In genomic region chr10:97081621-97082235, GRCh38 we compare ENCODE assay signal across 1 cellular context.
TF ChIP-seq lines count a peak whose summit lies in the region.

No MANE protein-coding gene starts in this region.

TF ChIP-seq in GM12878, 131 proteins besides CTCF, POLR2A, EP300 and RAD21 (continued from another document):
- TF ChIP-seq REST (IDR thresholded peaks at IDR 0.05; ENCODE audit: low read depth, low read length): peak; percentile 100
- TF ChIP-seq TCF7 (IDR thresholded peaks at IDR 0.05; ENCODE audit: borderline replicate concordance): peak; percentile 24; the same call in 1 of the 2 replicates
- TF ChIP-seq BMI1 (IDR thresholded peaks at IDR 0.05; ENCODE audit: borderline replicate concordance): no peak
- TF ChIP-seq PAX8 (IDR thresholded peaks at IDR 0.05): no peak
- TF ChIP-seq ATF2 (IDR thresholded peaks at IDR 0.05; ENCODE audit: low read length): no peak
- no peak for TF ChIP-seq PRDM15 (CRISPR knock-in tag; IDR thresholded peaks at IDR 0.05)
- TF ChIP-seq SUZ12 (IDR thresholded peaks at IDR 0.05; ENCODE audit: unreplicated experiment): no peak
- no peak for TF ChIP-seq BACH1 (IDR thresholded peaks at IDR 0.05; ENCODE audit: borderline replicate concordance)
- no peak for TF ChIP-seq ASH2L (IDR thresholded peaks at IDR 0.05; ENCODE audit: borderline replicate concordance, low read depth)
- TF ChIP-seq NFYA (IDR thresholded peaks at IDR 0.05; ENCODE audit: borderline replicate concordance, low read depth, low read length): no peak
- TF ChIP-seq SMARCA5 (IDR thresholded peaks at IDR 0.05): no peak
- TF ChIP-seq NR2C1 (IDR thresholded peaks at IDR 0.05): no peak
- TF ChIP-seq HDAC2 (IDR thresholded peaks at IDR 0.05): no peak
- TF ChIP-seq POU2F2 (IDR thresholded peaks at IDR 0.05; ENCODE audit: borderline replicate concordance, low read depth, low read length): 0 out of 3 replicates have a peak, but pooled peaks have one; percentile 12
- TF ChIP-seq ZNF207 (IDR thresholded peaks at IDR 0.05; ENCODE audit: borderline replicate concordance): no peak
- TF ChIP-seq, protein P1, sequence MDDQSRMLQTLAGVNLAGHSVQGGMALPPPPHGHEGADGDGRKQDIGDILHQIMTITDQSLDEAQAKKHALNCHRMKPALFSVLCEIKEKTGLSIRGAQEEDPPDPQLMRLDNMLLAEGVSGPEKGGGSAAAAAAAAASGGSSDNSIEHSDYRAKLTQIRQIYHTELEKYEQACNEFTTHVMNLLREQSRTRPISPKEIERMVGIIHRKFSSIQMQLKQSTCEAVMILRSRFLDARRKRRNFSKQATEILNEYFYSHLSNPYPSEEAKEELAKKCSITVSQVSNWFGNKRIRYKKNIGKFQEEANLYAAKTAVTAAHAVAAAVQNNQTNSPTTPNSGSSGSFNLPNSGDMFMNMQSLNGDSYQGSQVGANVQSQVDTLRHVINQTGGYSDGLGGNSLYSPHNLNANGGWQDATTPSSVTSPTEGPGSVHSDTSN (IDR thresholded peaks at IDR 0.05; ENCODE audit: insufficient replicate concordance, low read depth, low read length): no peak
- TF ChIP-seq CBFB (IDR thresholded peaks at IDR 0.05; ENCODE audit: low read depth): no peak
- no peak for TF ChIP-seq EZH2 (IDR thresholded peaks at IDR 0.05; ENCODE audit: borderline replicate concordance, control insufficient read depth, low read depth, low read length)
- no peak for TF ChIP-seq CREM (IDR thresholded peaks at IDR 0.05; ENCODE audit: low read depth)
- TF ChIP-seq TCF12 (IDR thresholded peaks at IDR 0.05; ENCODE audit: low read depth, low read length): 0 out of 2 replicates have a peak, but pooled peaks have one; percentile 39
- no peak for TF ChIP-seq SMAD1 (IDR thresholded peaks at IDR 0.05; ENCODE audit: low read depth, partially characterized antibody)
- no peak for TF ChIP-seq MEF2B (IDR thresholded peaks at IDR 0.05; ENCODE audit: partially characterized antibody, poor library complexity, severe bottlenecking)
- no peak for TF ChIP-seq TCF3 (IDR thresholded peaks at IDR 0.05; ENCODE audit: borderline replicate concordance, insufficient read depth, low read depth, low read length)
- TF ChIP-seq, protein P2, sequence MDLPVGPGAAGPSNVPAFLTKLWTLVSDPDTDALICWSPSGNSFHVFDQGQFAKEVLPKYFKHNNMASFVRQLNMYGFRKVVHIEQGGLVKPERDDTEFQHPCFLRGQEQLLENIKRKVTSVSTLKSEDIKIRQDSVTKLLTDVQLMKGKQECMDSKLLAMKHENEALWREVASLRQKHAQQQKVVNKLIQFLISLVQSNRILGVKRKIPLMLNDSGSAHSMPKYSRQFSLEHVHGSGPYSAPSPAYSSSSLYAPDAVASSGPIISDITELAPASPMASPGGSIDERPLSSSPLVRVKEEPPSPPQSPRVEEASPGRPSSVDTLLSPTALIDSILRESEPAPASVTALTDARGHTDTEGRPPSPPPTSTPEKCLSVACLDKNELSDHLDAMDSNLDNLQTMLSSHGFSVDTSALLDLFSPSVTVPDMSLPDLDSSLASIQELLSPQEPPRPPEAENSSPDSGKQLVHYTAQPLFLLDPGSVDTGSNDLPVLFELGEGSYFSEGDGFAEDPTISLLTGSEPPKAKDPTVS (IDR thresholded peaks at IDR 0.05; ENCODE audit: low read depth, low read length): no peak
- TF ChIP-seq MEF2A (IDR thresholded peaks at IDR 0.05; ENCODE audit: insufficient read depth, low read depth, low read length): no peak
- no peak for TF ChIP-seq BHLHE40 (IDR thresholded peaks at IDR 0.05; ENCODE audit: borderline replicate concordance in 1 of 2, low read depth in 2 of 2, low read length in 1 of 2)
- TF ChIP-seq NRF1 (conservative IDR thresholded peaks at IDR 0.05; ENCODE audit: low read depth, low read length): no peak
- no peak for TF ChIP-seq POLR2AphosphoS5 (IDR thresholded peaks at IDR 0.05; ENCODE audit: low read length)
- no peak for TF ChIP-seq EED (IDR thresholded peaks at IDR 0.05; ENCODE audit: low read depth)
- TF ChIP-seq RFX5 (IDR thresholded peaks at IDR 0.05; ENCODE audit: low read depth, low read length): no peak
- no peak for TF ChIP-seq WRNIP1 (IDR thresholded peaks at IDR 0.05; ENCODE audit: borderline replicate concordance, low read depth, low read length)
- no peak for TF ChIP-seq ZBTB33 (IDR thresholded peaks at IDR 0.05)
- TF ChIP-seq RCOR1 (conservative IDR thresholded peaks at IDR 0.05; ENCODE audit: low read depth, low read length): peak; percentile 86; the same call in 1 of the 2 replicates
- no peak for TF ChIP-seq SUPT20H (IDR thresholded peaks at IDR 0.05; ENCODE audit: borderline replicate concordance, control insufficient read depth, low read depth, low read length)
- no peak for TF ChIP-seq SREBF1 (IDR thresholded peaks at IDR 0.05; ENCODE audit: low read length)
- TF ChIP-seq ATF3 (IDR thresholded peaks at IDR 0.05; ENCODE audit: borderline replicate concordance, extremely low read depth, low read depth, low read length): no peak
- TF ChIP-seq, protein P3, sequence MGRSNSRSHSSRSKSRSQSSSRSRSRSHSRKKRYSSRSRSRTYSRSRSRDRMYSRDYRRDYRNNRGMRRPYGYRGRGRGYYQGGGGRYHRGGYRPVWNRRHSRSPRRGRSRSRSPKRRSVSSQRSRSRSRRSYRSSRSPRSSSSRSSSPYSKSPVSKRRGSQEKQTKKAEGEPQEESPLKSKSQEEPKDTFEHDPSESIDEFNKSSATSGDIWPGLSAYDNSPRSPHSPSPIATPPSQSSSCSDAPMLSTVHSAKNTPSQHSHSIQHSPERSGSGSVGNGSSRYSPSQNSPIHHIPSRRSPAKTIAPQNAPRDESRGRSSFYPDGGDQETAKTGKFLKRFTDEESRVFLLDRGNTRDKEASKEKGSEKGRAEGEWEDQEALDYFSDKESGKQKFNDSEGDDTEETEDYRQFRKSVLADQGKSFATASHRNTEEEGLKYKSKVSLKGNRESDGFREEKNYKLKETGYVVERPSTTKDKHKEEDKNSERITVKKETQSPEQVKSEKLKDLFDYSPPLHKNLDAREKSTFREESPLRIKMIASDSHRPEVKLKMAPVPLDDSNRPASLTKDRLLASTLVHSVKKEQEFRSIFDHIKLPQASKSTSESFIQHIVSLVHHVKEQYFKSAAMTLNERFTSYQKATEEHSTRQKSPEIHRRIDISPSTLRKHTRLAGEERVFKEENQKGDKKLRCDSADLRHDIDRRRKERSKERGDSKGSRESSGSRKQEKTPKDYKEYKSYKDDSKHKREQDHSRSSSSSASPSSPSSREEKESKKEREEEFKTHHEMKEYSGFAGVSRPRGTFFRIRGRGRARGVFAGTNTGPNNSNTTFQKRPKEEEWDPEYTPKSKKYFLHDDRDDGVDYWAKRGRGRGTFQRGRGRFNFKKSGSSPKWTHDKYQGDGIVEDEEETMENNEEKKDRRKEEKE (IDR thresholded peaks at IDR 0.05): no peak
- no peak for TF ChIP-seq MXI1 (IDR thresholded peaks at IDR 0.05; ENCODE audit: low read depth, low read length)
- TF ChIP-seq ESRRA (IDR thresholded peaks at IDR 0.05; ENCODE audit: low read length): no peak
- no peak for TF ChIP-seq STAT1 (conservative IDR thresholded peaks at IDR 0.05)
- 0 out of 2 replicates have a peak, but pooled peaks have one; percentile 50 for TF ChIP-seq IRF4 (IDR thresholded peaks at IDR 0.05; ENCODE audit: low read depth, low read length)
